Comparison of ENCODE assay signal across 8 cellular contexts in the genomic region with DNA sequence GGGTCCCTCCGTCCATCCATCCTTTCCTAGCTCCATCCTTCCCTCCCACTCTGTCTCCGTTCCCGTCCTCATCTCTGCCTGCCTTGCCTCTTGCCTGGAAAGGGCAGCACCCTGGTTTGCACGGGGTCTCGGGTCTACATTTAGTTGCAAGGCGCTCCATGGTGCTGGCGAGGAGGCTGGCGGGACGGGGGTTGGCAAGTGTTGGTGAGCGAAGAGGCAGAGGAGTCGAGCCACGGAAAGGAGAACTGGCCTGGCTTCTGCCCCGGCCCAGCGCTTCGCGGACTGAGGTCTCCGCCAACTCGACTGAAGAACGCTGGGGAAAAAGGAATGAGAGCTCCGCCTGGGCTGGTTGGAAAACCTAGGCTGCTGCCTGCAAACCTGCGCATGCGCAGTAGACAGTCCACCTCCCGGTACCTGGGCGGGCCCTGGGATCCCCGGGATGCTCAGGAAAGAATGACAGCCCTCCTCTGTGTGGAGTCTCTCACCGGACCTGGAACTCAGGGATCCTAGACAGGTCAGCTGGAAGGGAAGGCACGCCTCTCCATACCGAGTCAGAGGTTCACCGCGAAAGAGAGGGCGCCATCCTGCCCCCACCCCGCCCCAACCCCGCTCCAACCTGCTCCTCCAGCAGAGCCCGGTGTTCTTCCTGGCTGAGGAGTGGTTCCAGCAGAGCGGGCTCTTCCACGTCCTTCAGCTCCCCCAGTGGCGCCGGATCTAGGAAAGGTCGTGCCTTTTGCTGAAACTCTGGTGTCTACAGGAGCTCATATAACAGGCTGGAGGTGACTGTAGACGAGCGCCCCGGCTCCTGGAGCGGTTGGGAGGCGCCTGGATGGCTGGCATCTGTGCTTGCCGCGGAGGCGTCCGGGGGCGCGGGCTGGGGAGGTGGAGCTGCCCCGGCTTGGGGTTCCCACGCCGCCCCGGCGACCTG. TPM values are rescaled to one million over a fixed set of nuclear protein-coding genes. Genes with fewer than 3 reads are reported as not detected.
A peak's percentile ranks its signal among the peaks of the same experiment; 100 is the strongest.
DNase-seq lines count a peak whose midpoint lies in the region; ATAC-seq and TF ChIP-seq lines count a peak whose summit lies in the region.

No MANE protein-coding gene starts in this region.

- H3K27ac ChIP-seq in foreskin keratinocyte, result no peak overlapping the region

- ATAC-seq in foreskin keratinocyte, result peak; percentile 62

- no peak overlapping the region for H3K27ac Mint-ChIP-seq in progenitor cell of endocrine pancreas

- in situ Hi-C loops in GM13976 (cut with MboI; ENCODE audit: low sequenced_read_pairs, unreplicated experiment), result no loop called here

- H3K27me3 ChIP-seq in foreskin keratinocyte, result peaks cover 63% of the 10 kb centered on the region

- no peak overlapping the region for H3K4me3 Mint-ChIP-seq in progenitor cell of endocrine pancreas (ENCODE audit: low read depth)

- H3K4me1 ChIP-seq in foreskin keratinocyte, result no peaks in the 10 kb centered on the region

- no peaks in the 10 kb centered on the region for H3K27me3 Mint-ChIP-seq in progenitor cell of endocrine pancreas

- H3K4me1 Mint-ChIP-seq in progenitor cell of endocrine pancreas (ENCODE audit: low read depth), result no peaks in the 10 kb centered on the region

- H3K36me3 Mint-ChIP-seq in progenitor cell of endocrine pancreas (ENCODE audit: insufficient read depth), result peaks cover 8% of the 10 kb centered on the region

- TF ChIP-seq CTCF in GM13976 (IDR thresholded peaks at IDR 0.05; ENCODE audit: borderline replicate concordance, control extremely low read depth, extremely low read depth, insufficient read depth, missing control alignments) (no peak), foreskin keratinocyte (conservative IDR thresholded peaks at IDR 0.05) (no peak), progenitor cell of endocrine pancreas (IDR thresholded peaks at IDR 0.05; ENCODE audit: unreplicated experiment) (no peak)

- DNase-seq in GM13976 (ENCODE audit: low spot score) (peak; percentile 44), foreskin keratinocyte (peak in 1 of 2 donors; percentile 27), renal cortical epithelial cell (ENCODE audit: low read depth) (peak; percentile 30), progenitor cell of endocrine pancreas (ENCODE audit: low spot score, unreplicated experiment) (no peak), NOMO-1 (lab: John Stamatoyannopoulos, UW; ENCODE audit: unreplicated experiment in 2 of 2) (no peak), NCI-H748 (lab: John Stamatoyannopoulos, UW; ENCODE audit: unreplicated experiment) (no peak)
- DNase-seq in activated CD8-positive, alpha-beta memory T cell treated with anti-CD3 and anti-CD28 coated beads, Interleukin-2, amount 50 U/mL, for 48 hours, result peak; percentile 75
- no peak for DNase-seq in effector CD4-positive, alpha-beta T cell

- H3K9me3 Mint-ChIP-seq in progenitor cell of endocrine pancreas (ENCODE audit: low read depth), result peaks cover 27% of the 10 kb centered on the region

RNA-seq across cellular contexts. Expression of a gene that starts 6.0 kb away (rescaled TPM):
- total RNA-seq in foreskin keratinocyte (not detected in 2 replicates), renal cortical epithelial cell (not detected in 2 replicates), progenitor cell of endocrine pancreas (not detected in 2 replicates)
- not detected in 2 replicates for polyA plus RNA-seq in foreskin keratinocyte

RNA-seq across cellular contexts. Expression of a gene that starts 43.2 kb away (rescaled TPM):
- total RNA-seq in foreskin keratinocyte (not detected in 2 replicates), renal cortical epithelial cell (not detected in 2 replicates), progenitor cell of endocrine pancreas (not detected in 2 replicates)
- polyA plus RNA-seq in foreskin keratinocyte, result not detected in 2 replicates

Comparison
In these comparisons a context has a peak if more than half of its experiments do, and no peak if none do; other contexts are left out.
1. DNase-seq: peak in GM13976 (single experiment), activated CD8-positive, alpha-beta memory T cell treated with anti-CD3 and anti-CD28 coated beads, Interleukin-2, amount 50 U/mL, for 48 hours (single experiment) and renal cortical epithelial cell (single experiment); none in progenitor cell of endocrine pancreas (single experiment), NOMO-1 (0 of 2), NCI-H748 (single experiment) and effector CD4-positive, alpha-beta T cell (single experiment).